Comparison of ENCODE assay signal across 8 cellular contexts in the genomic region with DNA sequence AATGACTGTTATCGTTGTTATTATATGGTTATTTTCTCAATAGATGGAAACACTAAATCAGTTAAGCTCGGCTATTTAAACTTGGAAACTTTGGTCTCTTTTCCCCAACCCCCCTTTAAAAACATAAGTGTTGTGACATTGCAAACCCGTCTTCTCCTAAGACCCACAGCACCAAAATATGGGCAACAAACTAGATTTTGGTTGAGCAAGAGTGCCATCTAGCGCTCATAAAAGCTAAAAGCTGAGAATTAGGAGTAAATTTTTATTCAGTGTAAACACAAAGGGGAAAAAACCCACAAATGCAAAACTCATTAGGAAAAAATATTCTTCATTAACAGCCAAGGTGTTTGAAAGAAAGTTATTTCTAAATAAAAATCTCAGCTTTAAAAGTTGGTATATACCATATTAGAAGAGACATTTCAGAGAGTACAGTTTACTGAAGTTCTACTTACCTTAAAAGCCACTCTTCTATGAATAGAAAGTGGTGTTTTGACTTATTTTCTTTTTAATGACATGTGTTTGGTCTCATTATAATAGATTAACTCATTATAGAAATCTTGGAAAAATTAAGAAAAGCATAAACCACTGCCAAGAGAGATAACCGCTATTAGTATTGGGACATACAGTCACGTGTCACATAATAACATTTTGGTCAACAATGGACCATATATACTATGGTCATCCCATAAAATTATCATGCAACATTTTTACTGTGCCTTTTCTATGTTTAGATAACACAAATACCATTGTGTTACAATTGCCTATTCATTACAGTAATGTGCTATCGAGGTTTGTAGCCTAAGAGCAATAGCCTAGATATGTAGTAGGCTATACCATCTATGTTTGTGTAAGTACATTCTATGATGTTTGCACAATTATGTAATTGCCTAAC.
A peak's percentile ranks its signal among the peaks of the same experiment; 100 is the strongest.
DNase-seq lines count a peak whose midpoint lies in the region; ATAC-seq and TF ChIP-seq lines count a peak whose summit lies in the region.

No MANE protein-coding gene starts in this region.

- H3K4me1 ChIP-seq in MM.1S (ENCODE audit: low read length), result peaks cover 24% of the 10 kb centered on the region
- peaks cover 2% of the 10 kb centered on the region for H3K4me1 ChIP-seq in RWPE2 (ENCODE audit: insufficient read depth, poor library complexity, severe bottlenecking)

- no peak overlapping the region for H2AFZ ChIP-seq in MM.1S (ENCODE audit: low read length)

- H3K4me3 ChIP-seq in MM.1S (ENCODE audit: low read length), result no peak overlapping the region
- no peak overlapping the region for H3K4me3 ChIP-seq in RWPE2 (ENCODE audit: severe bottlenecking)

- H3K79me2 ChIP-seq in MM.1S (ENCODE audit: low read length), result peaks cover 92% of the 10 kb centered on the region

- no peak for ATAC-seq in RWPE2 (ENCODE audit: low read depth)
- ATAC-seq in GM21737 (IDR thresholded peaks at IDR 0.05; ENCODE audit: unreplicated experiment), result no peak
- ATAC-seq in HG02623 (IDR thresholded peaks at IDR 0.05; ENCODE audit: unreplicated experiment), result no peak

- peak; percentile 64 for TF ChIP-seq CTCF in MM.1S (IDR thresholded peaks at IDR 0.05; ENCODE audit: low read length)
- TF ChIP-seq CTCF in RWPE2 (IDR thresholded peaks at IDR 0.05; ENCODE audit: poor library complexity, severe bottlenecking), result peak; percentile 86

- no peaks in the 10 kb centered on the region for H3K27me3 ChIP-seq in MM.1S (replicated peaks; ENCODE audit: insufficient read depth, low read length)
- no peaks in the 10 kb centered on the region for H3K27me3 ChIP-seq in RWPE2 (ENCODE audit: insufficient read depth, poor library complexity, severe bottlenecking)

- H3K4me2 ChIP-seq in MM.1S (ENCODE audit: low read depth, low read length), result peak overlapping the region; percentile 19; the same call in 1 of the 2 replicates

- H3K9me3 ChIP-seq in MM.1S (replicated peaks; ENCODE audit: insufficient read depth, low read length) (no peaks in the 10 kb centered on the region), RWPE2 (ENCODE audit: severe bottlenecking) (no peaks in the 10 kb centered on the region)

- H3K27ac ChIP-seq in MM.1S (ENCODE audit: low read length) (no peak overlapping the region), RWPE2 (ENCODE audit: poor library complexity, severe bottlenecking) (no peak overlapping the region)

- H3K36me3 ChIP-seq in MM.1S (replicated peaks; ENCODE audit: insufficient read depth, low read length), result no peaks in the 10 kb centered on the region
- H3K36me3 ChIP-seq in RWPE2 (ENCODE audit: low read depth), result no peaks in the 10 kb centered on the region

- peak; percentile 75 for DNase-seq in ELR (ENCODE audit: low read depth)
- peak; percentile 78 for DNase-seq in MM.1S
- DNase-seq in RWPE2 (ENCODE audit: low spot score), result no peak
- peak; percentile 79 for DNase-seq in astrocyte of the hippocampus (ENCODE audit: low read depth, low spot score)
- peak; percentile 41 for DNase-seq in iPS DF 4.7 (ENCODE audit: extremely low read depth, low spot score)
- peak; percentile 12 to 49 for DNase-seq in stimulated activated CD4-positive, alpha-beta T cell treated with anti-CD3 and anti-CD28 coated beads, Interleukin-2, amount 100 ng/mL, for 24 hours

- no peaks in the 10 kb centered on the region for H4K20me1 ChIP-seq in MM.1S (ENCODE audit: insufficient read depth, low read length)

- no peaks in the 10 kb centered on the region for H3K9me2 ChIP-seq in MM.1S (replicated peaks; ENCODE audit: insufficient read depth, low read length)

- H3K9ac ChIP-seq in MM.1S (ENCODE audit: low read length), result no peak overlapping the region

- no peaks in the 10 kb centered on the region for H3F3A ChIP-seq in MM.1S (ENCODE audit: insufficient read depth, low read length)
